ENCODE assay signal across 1 cellular context in the genomic region with DNA sequence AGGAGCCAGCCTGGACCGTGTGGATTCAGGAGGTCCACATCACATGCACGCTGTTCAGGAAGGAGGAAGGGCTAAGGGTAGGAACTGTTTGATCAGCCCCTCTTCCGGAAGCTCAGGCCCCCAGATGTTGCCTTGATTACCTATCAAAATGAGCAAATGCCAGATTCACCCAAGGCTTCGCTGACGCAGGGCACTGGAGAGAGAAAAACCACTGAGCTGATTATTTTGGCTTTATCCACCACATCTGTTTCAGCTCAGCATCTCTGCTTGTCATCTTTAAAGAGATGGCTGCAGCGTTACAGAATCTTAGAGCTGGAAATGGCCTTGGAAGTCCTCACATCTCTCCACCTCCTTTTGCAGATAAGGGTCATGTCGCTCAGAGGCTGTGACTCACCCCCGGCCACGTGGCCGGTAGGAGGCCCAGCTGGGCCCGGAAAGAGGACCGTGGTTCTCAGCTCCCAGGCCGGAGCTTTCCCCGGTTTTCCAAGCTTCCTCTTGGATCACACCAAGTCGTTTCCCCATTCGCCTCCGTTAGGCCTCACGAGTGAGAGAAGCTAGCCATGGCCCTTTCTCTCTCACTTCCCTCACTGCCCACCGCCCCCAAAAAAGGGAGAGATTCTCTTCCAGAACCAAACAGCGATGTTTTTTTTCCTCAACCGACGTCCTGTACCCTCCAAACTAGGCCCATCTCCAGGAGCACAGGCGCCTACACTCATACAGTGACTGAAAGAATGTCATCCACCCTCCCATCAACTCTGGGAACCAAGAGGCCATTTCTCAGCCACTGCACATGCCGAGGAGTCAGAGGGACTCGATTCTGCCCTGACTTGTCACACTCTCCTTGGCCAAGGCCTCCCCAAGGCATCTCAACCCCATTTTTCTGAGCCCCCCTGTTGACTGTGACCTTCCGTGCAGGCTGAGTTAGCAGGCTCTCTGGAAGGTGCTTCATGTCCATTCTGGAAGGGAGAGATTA.
TF ChIP-seq lines count a peak whose summit lies in the region.

No MANE protein-coding gene starts in this region.

TF ChIP-seq in K562, 482 proteins besides CTCF, POLR2A, EP300 and RAD21 (continued from another document):
- TF ChIP-seq, protein P1, sequence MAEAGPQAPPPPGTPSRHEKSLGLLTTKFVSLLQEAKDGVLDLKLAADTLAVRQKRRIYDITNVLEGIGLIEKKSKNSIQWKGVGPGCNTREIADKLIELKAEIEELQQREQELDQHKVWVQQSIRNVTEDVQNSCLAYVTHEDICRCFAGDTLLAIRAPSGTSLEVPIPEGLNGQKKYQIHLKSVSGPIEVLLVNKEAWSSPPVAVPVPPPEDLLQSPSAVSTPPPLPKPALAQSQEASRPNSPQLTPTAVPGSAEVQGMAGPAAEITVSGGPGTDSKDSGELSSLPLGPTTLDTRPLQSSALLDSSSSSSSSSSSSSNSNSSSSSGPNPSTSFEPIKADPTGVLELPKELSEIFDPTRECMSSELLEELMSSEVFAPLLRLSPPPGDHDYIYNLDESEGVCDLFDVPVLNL (CRISPR knock-in tag; IDR thresholded peaks at IDR 0.05; ENCODE audit: low read depth), result no peak
- TF ChIP-seq, protein P2, sequence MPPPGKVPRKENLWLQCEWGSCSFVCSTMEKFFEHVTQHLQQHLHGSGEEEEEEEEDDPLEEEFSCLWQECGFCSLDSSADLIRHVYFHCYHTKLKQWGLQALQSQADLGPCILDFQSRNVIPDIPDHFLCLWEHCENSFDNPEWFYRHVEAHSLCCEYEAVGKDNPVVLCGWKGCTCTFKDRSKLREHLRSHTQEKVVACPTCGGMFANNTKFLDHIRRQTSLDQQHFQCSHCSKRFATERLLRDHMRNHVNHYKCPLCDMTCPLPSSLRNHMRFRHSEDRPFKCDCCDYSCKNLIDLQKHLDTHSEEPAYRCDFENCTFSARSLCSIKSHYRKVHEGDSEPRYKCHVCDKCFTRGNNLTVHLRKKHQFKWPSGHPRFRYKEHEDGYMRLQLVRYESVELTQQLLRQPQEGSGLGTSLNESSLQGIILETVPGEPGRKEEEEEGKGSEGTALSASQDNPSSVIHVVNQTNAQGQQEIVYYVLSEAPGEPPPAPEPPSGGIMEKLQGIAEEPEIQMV (tag; conservative IDR thresholded peaks at IDR 0.05; ENCODE audit: low read depth), result no peak
- TF ChIP-seq, protein P3, sequence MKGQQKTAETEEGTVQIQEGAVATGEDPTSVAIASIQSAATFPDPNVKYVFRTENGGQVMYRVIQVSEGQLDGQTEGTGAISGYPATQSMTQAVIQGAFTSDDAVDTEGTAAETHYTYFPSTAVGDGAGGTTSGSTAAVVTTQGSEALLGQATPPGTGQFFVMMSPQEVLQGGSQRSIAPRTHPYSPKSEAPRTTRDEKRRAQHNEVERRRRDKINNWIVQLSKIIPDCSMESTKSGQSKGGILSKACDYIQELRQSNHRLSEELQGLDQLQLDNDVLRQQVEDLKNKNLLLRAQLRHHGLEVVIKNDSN (CRISPR knock-in tag; IDR thresholded peaks at IDR 0.05), result peak; percentile 87
- TF ChIP-seq, protein P4, sequence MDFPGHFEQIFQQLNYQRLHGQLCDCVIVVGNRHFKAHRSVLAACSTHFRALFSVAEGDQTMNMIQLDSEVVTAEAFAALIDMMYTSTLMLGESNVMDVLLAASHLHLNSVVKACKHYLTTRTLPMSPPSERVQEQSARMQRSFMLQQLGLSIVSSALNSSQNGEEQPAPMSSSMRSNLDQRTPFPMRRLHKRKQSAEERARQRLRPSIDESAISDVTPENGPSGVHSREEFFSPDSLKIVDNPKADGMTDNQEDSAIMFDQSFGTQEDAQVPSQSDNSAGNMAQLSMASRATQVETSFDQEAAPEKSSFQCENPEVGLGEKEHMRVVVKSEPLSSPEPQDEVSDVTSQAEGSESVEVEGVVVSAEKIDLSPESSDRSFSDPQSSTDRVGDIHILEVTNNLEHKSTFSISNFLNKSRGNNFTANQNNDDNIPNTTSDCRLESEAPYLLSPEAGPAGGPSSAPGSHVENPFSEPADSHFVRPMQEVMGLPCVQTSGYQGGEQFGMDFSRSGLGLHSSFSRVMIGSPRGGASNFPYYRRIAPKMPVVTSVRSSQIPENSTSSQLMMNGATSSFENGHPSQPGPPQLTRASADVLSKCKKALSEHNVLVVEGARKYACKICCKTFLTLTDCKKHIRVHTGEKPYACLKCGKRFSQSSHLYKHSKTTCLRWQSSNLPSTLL (IDR thresholded peaks at IDR 0.05), result no peak
- TF ChIP-seq NBN (IDR thresholded peaks at IDR 0.05; ENCODE audit: low read depth), result no peak; the same call in 1 of the 2 replicates
- TF ChIP-seq GATAD2B (IDR thresholded peaks at IDR 0.05; ENCODE audit: borderline replicate concordance), result no peak
- TF ChIP-seq SIX5 (IDR thresholded peaks at IDR 0.05; ENCODE audit: borderline replicate concordance in 1 of 2, insufficient read depth in 1 of 2, low read depth in 1 of 2, low read length in 2 of 2), result no peak
- TF ChIP-seq ARHGAP35 (IDR thresholded peaks at IDR 0.05; ENCODE audit: partially characterized antibody), result no peak
- TF ChIP-seq, protein P5, sequence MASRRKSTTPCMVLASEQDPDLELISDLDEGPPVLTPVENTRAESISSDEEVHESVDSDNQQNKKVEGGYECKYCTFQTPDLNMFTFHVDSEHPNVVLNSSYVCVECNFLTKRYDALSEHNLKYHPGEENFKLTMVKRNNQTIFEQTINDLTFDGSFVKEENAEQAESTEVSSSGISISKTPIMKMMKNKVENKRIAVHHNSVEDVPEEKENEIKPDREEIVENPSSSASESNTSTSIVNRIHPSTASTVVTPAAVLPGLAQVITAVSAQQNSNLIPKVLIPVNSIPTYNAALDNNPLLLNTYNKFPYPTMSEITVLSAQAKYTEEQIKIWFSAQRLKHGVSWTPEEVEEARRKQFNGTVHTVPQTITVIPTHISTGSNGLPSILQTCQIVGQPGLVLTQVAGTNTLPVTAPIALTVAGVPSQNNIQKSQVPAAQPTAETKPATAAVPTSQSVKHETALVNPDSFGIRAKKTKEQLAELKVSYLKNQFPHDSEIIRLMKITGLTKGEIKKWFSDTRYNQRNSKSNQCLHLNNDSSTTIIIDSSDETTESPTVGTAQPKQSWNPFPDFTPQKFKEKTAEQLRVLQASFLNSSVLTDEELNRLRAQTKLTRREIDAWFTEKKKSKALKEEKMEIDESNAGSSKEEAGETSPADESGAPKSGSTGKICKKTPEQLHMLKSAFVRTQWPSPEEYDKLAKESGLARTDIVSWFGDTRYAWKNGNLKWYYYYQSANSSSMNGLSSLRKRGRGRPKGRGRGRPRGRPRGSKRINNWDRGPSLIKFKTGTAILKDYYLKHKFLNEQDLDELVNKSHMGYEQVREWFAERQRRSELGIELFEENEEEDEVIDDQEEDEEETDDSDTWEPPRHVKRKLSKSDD (conservative IDR thresholded peaks at IDR 0.05; ENCODE audit: low read length), result no peak
- no peak for TF ChIP-seq ETV6 (IDR thresholded peaks at IDR 0.05; ENCODE audit: borderline replicate concordance in 1 of 2, low read depth in 2 of 2, low read length in 1 of 2)
- TF ChIP-seq ETV6 (CRISPR knock-in tag; IDR thresholded peaks at IDR 0.05; ENCODE audit: borderline replicate concordance), result no peak
- TF ChIP-seq CSDE1 (IDR thresholded peaks at IDR 0.05), result no peak
- TF ChIP-seq, protein P6, sequence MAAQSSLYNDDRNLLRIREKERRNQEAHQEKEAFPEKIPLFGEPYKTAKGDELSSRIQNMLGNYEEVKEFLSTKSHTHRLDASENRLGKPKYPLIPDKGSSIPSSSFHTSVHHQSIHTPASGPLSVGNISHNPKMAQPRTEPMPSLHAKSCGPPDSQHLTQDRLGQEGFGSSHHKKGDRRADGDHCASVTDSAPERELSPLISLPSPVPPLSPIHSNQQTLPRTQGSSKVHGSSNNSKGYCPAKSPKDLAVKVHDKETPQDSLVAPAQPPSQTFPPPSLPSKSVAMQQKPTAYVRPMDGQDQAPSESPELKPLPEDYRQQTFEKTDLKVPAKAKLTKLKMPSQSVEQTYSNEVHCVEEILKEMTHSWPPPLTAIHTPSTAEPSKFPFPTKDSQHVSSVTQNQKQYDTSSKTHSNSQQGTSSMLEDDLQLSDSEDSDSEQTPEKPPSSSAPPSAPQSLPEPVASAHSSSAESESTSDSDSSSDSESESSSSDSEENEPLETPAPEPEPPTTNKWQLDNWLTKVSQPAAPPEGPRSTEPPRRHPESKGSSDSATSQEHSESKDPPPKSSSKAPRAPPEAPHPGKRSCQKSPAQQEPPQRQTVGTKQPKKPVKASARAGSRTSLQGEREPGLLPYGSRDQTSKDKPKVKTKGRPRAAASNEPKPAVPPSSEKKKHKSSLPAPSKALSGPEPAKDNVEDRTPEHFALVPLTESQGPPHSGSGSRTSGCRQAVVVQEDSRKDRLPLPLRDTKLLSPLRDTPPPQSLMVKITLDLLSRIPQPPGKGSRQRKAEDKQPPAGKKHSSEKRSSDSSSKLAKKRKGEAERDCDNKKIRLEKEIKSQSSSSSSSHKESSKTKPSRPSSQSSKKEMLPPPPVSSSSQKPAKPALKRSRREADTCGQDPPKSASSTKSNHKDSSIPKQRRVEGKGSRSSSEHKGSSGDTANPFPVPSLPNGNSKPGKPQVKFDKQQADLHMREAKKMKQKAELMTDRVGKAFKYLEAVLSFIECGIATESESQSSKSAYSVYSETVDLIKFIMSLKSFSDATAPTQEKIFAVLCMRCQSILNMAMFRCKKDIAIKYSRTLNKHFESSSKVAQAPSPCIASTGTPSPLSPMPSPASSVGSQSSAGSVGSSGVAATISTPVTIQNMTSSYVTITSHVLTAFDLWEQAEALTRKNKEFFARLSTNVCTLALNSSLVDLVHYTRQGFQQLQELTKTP (IDR thresholded peaks at IDR 0.05; ENCODE audit: low read depth in 1 of 2, partially characterized antibody in 2 of 2), result no peak
- TF ChIP-seq ESRRA (IDR thresholded peaks at IDR 0.05; ENCODE audit: borderline replicate concordance, low read depth), result peak; percentile 17; the same call in 1 of the 2 replicates
- peak; percentile 66; the same call in 1 of the 2 replicates for TF ChIP-seq FOXP1 (CRISPR knock-in tag; IDR thresholded peaks at IDR 0.05)
- no peak for TF ChIP-seq ZNF780A (CRISPR knock-in tag; IDR thresholded peaks at IDR 0.05)
